ENCODE assay signal across 16 cellular contexts in the genomic region with DNA sequence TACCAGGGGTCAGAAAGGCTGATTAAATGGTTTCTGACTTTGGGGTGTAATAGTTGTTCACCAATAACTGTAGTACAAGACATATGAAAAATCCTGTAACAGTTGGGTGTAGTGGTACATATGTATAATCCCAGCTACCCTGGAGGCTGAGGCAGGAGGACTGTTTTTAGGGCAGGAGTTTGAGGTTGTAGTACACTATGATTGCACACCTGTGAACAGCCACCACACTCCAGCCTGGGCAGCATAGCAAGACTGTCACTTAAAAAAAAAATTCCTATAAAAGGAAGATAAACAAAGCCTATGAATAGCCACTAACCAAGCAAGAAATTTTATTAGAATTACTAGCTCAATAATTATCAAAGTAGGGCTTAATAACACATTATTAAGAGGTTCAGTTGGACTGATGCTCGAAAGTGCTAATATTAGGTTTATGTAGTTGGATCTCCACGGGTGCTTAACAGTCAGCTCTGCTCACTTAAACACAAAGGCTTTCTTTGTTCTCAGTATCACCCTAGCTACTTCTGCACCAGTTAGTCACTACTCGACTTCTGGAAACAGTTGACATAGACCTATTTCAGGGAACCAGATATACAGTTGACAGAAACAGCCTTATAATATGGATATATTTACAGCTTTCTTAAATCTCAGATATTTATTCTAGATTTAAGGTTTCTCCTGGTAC.
A peak's percentile ranks its signal among the peaks of the same experiment; 100 is the strongest.
DNase-seq lines count a peak whose midpoint lies in the region; ATAC-seq and TF ChIP-seq lines count a peak whose summit lies in the region.
"Had no signal": no experiment of that assay in that cellular context is flagged by ENCODE, and none has a peak within 500 bp of the region (broad histone marks: within the 10 kb centered on the region; RNA-seq: fewer than 3 reads in every experiment).

No MANE protein-coding gene starts in this region.

- H3K9me3 ChIP-seq in suprapubic skin = peaks cover 3% of the 10 kb centered on the region
- H3K9me3 ChIP-seq: right lobe of liver, tibial artery had no signal

- no peak overlapping the region for H3K27ac Mint-ChIP-seq in Calu3 (ENCODE audit: unreplicated experiment)
- H3K27ac Mint-ChIP-seq: activated CD4-positive, alpha-beta memory T cell treated with anti-CD3 and anti-CD28 coated beads, Interleukin-2, amount 10 ng/mL, durations not matched to agents 7 days and 5 days; natural killer cell treated with Interleukin-12 subunit alpha and Interleukin-12 subunit beta and Interleukin-15 and Interleukin-18, amount 100 ng/mL, for 72 hours had no signal

- no peaks in the 10 kb centered on the region for H3K36me3 Mint-ChIP-seq in Calu3 (ENCODE audit: insufficient read depth, unreplicated experiment)

- no peaks in the 10 kb centered on the region for H3K27me3 ChIP-seq in suprapubic skin
- H3K27me3 ChIP-seq: right lobe of liver, tibial artery had no signal

- no peak for TF ChIP-seq POLR2A in suprapubic skin (IDR thresholded peaks at IDR 0.05)

- no peaks in the 10 kb centered on the region for H3K4me1 ChIP-seq in suprapubic skin
- H3K4me1 ChIP-seq: right lobe of liver, tibial artery had no signal

- DNase-seq in Calu3 = peak; percentile 7
- DNase-seq in M059J (ENCODE audit: low read depth) = peak; percentile 15
- peak; percentile 63 for DNase-seq in fibroblast of pulmonary artery (ENCODE audit: low read depth)
- DNase-seq in myocyte (ENCODE audit: low read depth) = peak; percentile 22
- DNase-seq in suprapubic skin (ENCODE audit: low spot score in 2 of 2) = no peak
- DNase-seq in activated naive CD4-positive, alpha-beta T cell treated with anti-CD3 and anti-CD28 coated beads, Interleukin-2, amount 50 U/mL, for 16 hours = no peak
- DNase-seq in SK-N-DZ (ENCODE audit: low spot score) = no peak
- DNase-seq: activated CD4-positive, alpha-beta memory T cell treated with anti-CD3 and anti-CD28 coated beads, Interleukin-2, amount 10 ng/mL, durations not matched to agents 7 days and 5 days; dermis blood vessel endothelial cell; NCI-H2081 treated with DMSO at 0.1 percent for 48 hours; right lobe of liver; stimulated activated CD4-positive, alpha-beta T cell treated with anti-CD3 and anti-CD28 coated beads, Interleukin-2, amount 100 ng/mL, for 48 hours; tibial artery had no signal

- intact Hi-C loops in Calu3 (cut with micrococcal nuclease; ENCODE audit: unreplicated experiment) = loop anchor here (2.0 kb wide), 1 partner anchor 68 kb away; no protein-coding TSS in a partner anchor

- CTCF ChIA-PET in Calu3 (lab: Charles Lee) = interaction anchor here (0.7 to 1.5 kb wide), 3 partner anchors 9 to 458 kb away, joined by 3 to 4 read pairs (median 3); no protein-coding TSS in a partner anchor

- H3K36me3 ChIP-seq in suprapubic skin = no peaks in the 10 kb centered on the region
- H3K36me3 ChIP-seq: right lobe of liver, tibial artery had no signal

- H3K27ac ChIP-seq in suprapubic skin = no peak overlapping the region
- H3K27ac ChIP-seq: right lobe of liver, SK-N-MC, tibial artery had no signal

- TF ChIP-seq CTCF in Calu3 (IDR thresholded peaks at IDR 0.05; ENCODE audit: unreplicated experiment) (no peak), fibroblast of pulmonary artery (IDR thresholded peaks at IDR 0.05; ENCODE audit: low read length, missing control alignments) (no peak), suprapubic skin (IDR thresholded peaks at IDR 0.05) (no peak)

- 56% methylated on average over 3 of the region's 3 CpGs for WGBS in suprapubic skin

- no peak for ATAC-seq in GM21786 (IDR thresholded peaks at IDR 0.05; ENCODE audit: unreplicated experiment)
- ATAC-seq: natural killer cell treated with Interleukin-12 subunit alpha and Interleukin-12 subunit beta and Interleukin-15 and Interleukin-18, amount 100 ng/mL, for 72 hours had no signal

- no peaks in the 10 kb centered on the region for H3K27me3 Mint-ChIP-seq in Calu3 (ENCODE audit: unreplicated experiment)

- no peak overlapping the region for H3K4me3 Mint-ChIP-seq in Calu3 (ENCODE audit: low read depth, unreplicated experiment)
- H3K4me3 Mint-ChIP-seq: activated CD4-positive, alpha-beta memory T cell treated with anti-CD3 and anti-CD28 coated beads, Interleukin-2, amount 10 ng/mL, durations not matched to agents 7 days and 5 days; natural killer cell treated with Interleukin-12 subunit alpha and Interleukin-12 subunit beta and Interleukin-15 and Interleukin-18, amount 100 ng/mL, for 72 hours had no signal

- H3K4me3 ChIP-seq in fibroblast of pulmonary artery (replicated peaks; ENCODE audit: low read depth, low read length) (no peak overlapping the region), suprapubic skin (no peak overlapping the region)
- H3K4me3 ChIP-seq: right lobe of liver, SK-N-MC, tibial artery had no signal

- no peak for TF ChIP-seq EP300 in suprapubic skin (IDR thresholded peaks at IDR 0.05)

- peaks cover 8% of the 10 kb centered on the region for H3K4me1 Mint-ChIP-seq in Calu3 (ENCODE audit: low read depth, unreplicated experiment)
- H3K4me1 Mint-ChIP-seq: activated CD4-positive, alpha-beta memory T cell treated with anti-CD3 and anti-CD28 coated beads, Interleukin-2, amount 10 ng/mL, durations not matched to agents 7 days and 5 days had no signal

- BruUV-seq in Calu3 (replicated peaks; lab: Mats Ljungman, UMichigan) = no TSS peak

- H3K9me3 Mint-ChIP-seq in Calu3 (ENCODE audit: low read depth, unreplicated experiment) = no peaks in the 10 kb centered on the region
- H3K9me3 Mint-ChIP-seq: activated CD4-positive, alpha-beta memory T cell treated with anti-CD3 and anti-CD28 coated beads, Interleukin-2, amount 10 ng/mL, durations not matched to agents 7 days and 5 days had no signal

Comparison
In these comparisons a context has a peak if more than half of its experiments do, and no peak if none do; other contexts are left out.
1. DNase-seq: peak in Calu3 (single experiment), M059J (single experiment), fibroblast of pulmonary artery (single experiment) and myocyte (single experiment); none in suprapubic skin (0 of 2), activated naive CD4-positive, alpha-beta T cell treated with anti-CD3 and anti-CD28 coated beads, Interleukin-2, amount 50 U/mL, for 16 hours (single experiment) and SK-N-DZ (single experiment).